ENCODE assay signal across 8 cellular contexts in the genomic region with DNA sequence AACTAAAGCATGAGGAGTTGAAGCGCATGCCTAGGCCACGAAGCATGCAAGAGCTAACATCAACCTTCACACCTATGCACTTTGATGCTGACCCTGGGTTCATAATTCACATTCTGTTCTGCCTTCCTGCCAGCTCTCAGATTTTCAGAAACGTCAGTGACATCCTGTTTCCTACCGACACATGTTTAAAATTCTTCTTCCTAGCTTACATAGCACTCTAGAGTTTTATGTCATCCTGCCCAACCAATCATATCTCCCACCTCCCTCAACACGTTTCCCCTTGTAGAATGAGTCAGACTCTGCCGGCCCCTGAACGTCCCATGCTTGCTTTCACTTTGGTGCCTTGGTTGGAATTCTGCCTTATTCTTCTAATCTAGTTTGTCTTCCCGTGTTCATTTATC.
DNase-seq lines count a peak whose midpoint lies in the region; ATAC-seq and TF ChIP-seq lines count a peak whose summit lies in the region.

No MANE protein-coding gene starts in this region.

- H3K4me3 ChIP-seq in GM12864 (ENCODE audit: low read depth, low read length) = no peak overlapping the region

- no peak for TF ChIP-seq CTCF in GM12864 (IDR thresholded peaks at IDR 0.05; ENCODE audit: low read depth, low read length, missing control alignments)

- intact Hi-C loops in sciatic nerve (cut with DNase I) = loop anchor here (10.0 kb wide), 1 partner anchor 147 kb away; a partner anchor contains a TSS

- no peak for ATAC-seq in sciatic nerve

- DNase-seq in GM12864 (ENCODE audit: low read depth) (peak; percentile 26), H4 (ENCODE audit: low spot score) (peak; percentile 10), T-helper 22 cell (ENCODE audit: low read depth) (peak; percentile 31), renal cortical epithelial cell (ENCODE audit: low read depth) (peak; percentile 84), mucosa of gallbladder (ENCODE audit: low spot score) (no peak), foreskin melanocyte (no peak), sciatic nerve (ENCODE audit: low spot score) (no peak)
- peak; percentile 24 for DNase-seq in effector CD4-positive, alpha-beta T cell

Comparison
In these comparisons a context has a peak if more than half of its experiments do, and no peak if none do; other contexts are left out.
1. DNase-seq: peak in GM12864 (single experiment), H4 (single experiment), T-helper 22 cell (single experiment), effector CD4-positive, alpha-beta T cell (single experiment) and renal cortical epithelial cell (single experiment); none in mucosa of gallbladder (single experiment), foreskin melanocyte (single experiment) and sciatic nerve (single experiment).